Comparison of ENCODE assay signal across 14 cellular contexts in genomic region chr4:24768604-24769003, GRCh38. TPM values are rescaled to one million over a fixed set of nuclear protein-coding genes. Genes with fewer than 3 reads are reported as not detected.
A peak's percentile ranks its signal among the peaks of the same experiment; 100 is the strongest.
DNase-seq lines count a peak whose midpoint lies in the region; ATAC-seq, FAIRE-seq and TF ChIP-seq lines count a peak whose summit lies in the region.
"Had no signal": no experiment of that assay in that cellular context is flagged by ENCODE, and none has a peak within 500 bp of the region (broad histone marks: within the 10 kb centered on the region; RNA-seq: fewer than 3 reads in every experiment).

No MANE protein-coding gene starts in this region.

- TF ChIP-seq CTCF in foreskin keratinocyte (conservative IDR thresholded peaks at IDR 0.05): no peak

- H3K27me3 Mint-ChIP-seq in CD8-positive, alpha-beta memory T cell: peaks cover 0 to 3% of the 10 kb centered on the region in 2 donors

- H3K27ac Mint-ChIP-seq in CD8-positive, alpha-beta memory T cell: no peak overlapping the region
- H3K27ac Mint-ChIP-seq: naive B cell had no signal

- FAIRE-seq in GM12892 (lab: Jason Lieb, UNC): peak; percentile 77
- FAIRE-seq in RCC 7860 (lab: Jason Lieb, UNC): no peak

- CTCF ChIA-PET in CD8-positive, alpha-beta memory T cell (lab: Charles Lee): no interaction called here

- DNase-seq in GM12892 (ENCODE audit: insufficient read length) (peak; percentile 7), ureter (ENCODE audit: low spot score) (no peak), RCC 7860 (ENCODE audit: low spot score) (no peak), foreskin keratinocyte (no peak)
- no peak for DNase-seq in CD8-positive, alpha-beta memory T cell
- DNase-seq: activated CD4-positive, CD25-positive, alpha-beta regulatory T cell treated with anti-CD3 and anti-CD28 coated beads, Interleukin-2, amount 50 U/mL, for 72 hours; activated effector memory CD4-positive, alpha-beta T cell treated with anti-CD3 and anti-CD28 coated beads, Interleukin-2, amount 50 U/mL, for 16 hours; H7; naive B cell had no signal

- H3K4me3 Mint-ChIP-seq in CD8-positive, alpha-beta memory T cell: no peak overlapping the region
- H3K4me3 Mint-ChIP-seq: naive B cell had no signal

- no peaks in the 10 kb centered on the region for H3K4me1 Mint-ChIP-seq in CD8-positive, alpha-beta memory T cell
- H3K4me1 Mint-ChIP-seq: naive B cell had no signal

- peak; percentile 86 for ATAC-seq in GM19395 (IDR thresholded peaks at IDR 0.05; ENCODE audit: unreplicated experiment)
- peak; percentile 71 for ATAC-seq in HG02759 (IDR thresholded peaks at IDR 0.05; ENCODE audit: unreplicated experiment)
- peak; percentile 78 for ATAC-seq in HG03439 (IDR thresholded peaks at IDR 0.05; ENCODE audit: unreplicated experiment)
- no peak for ATAC-seq in foreskin keratinocyte

- no peak overlapping the region for H3K27ac ChIP-seq in CD8-positive, alpha-beta memory T cell (ENCODE audit: low read depth, low read length)
- H3K27ac ChIP-seq in foreskin keratinocyte: no peak overlapping the region
- H3K27ac ChIP-seq: skin epidermis had no signal

- no peaks in the 10 kb centered on the region for H3K36me3 Mint-ChIP-seq in CD8-positive, alpha-beta memory T cell

- peaks cover 0 to 3% (median 0%) of the 10 kb centered on the region in 5 donors for H3K9me3 Mint-ChIP-seq in CD8-positive, alpha-beta memory T cell

- no peaks in the 10 kb centered on the region for H3K4me1 ChIP-seq in CD8-positive, alpha-beta memory T cell (ENCODE audit: insufficient read depth, low read length)
- H3K4me1 ChIP-seq in foreskin keratinocyte: peaks cover 32% of the 10 kb centered on the region

- no peaks in the 10 kb centered on the region for H3K36me3 ChIP-seq in CD8-positive, alpha-beta memory T cell (ENCODE audit: insufficient read depth, low read length)

- H3K4me3 ChIP-seq in CD8-positive, alpha-beta memory T cell (ENCODE audit: low read length): no peak overlapping the region
- H3K4me3 ChIP-seq: skin epidermis had no signal

- POLR2A ChIA-PET in CD8-positive, alpha-beta memory T cell (lab: Charles Lee): no interaction called here

- no peaks in the 10 kb centered on the region for H3K27me3 ChIP-seq in CD8-positive, alpha-beta memory T cell (ENCODE audit: insufficient read depth, low read length, poor library complexity, severe bottlenecking)
- H3K27me3 ChIP-seq in foreskin keratinocyte: no peaks in the 10 kb centered on the region

- H3K9me3 ChIP-seq in CD8-positive, alpha-beta memory T cell (ENCODE audit: low read length): no peaks in the 10 kb centered on the region

- no peak for TF ChIP-seq POLR2A in GM12892 (IDR thresholded peaks at IDR 0.05; ENCODE audit: low read depth, low read length)

RNA-seq across cellular contexts. Expression of gene SOD3, which starts 26.8 kb away (rescaled TPM):
- polyA plus RNA-seq in GM12892 (2012; ENCODE audit: missing spikeins): not detected
- total RNA-seq in ureter: 46.0 TPM
- not detected for total RNA-seq in CD8-positive, alpha-beta memory T cell
- polyA plus RNA-seq in CD8-positive, alpha-beta memory T cell: not detected
- total RNA-seq in foreskin keratinocyte: not detected in 2 replicates
- polyA plus RNA-seq in foreskin keratinocyte: 0.04 TPM in 1 of 2 replicates, not detected in the other
- total RNA-seq: SK-MEL-5 had no signal

Comparison
In these comparisons a context has a peak if more than half of its experiments do, and no peak if none do; other contexts are left out.
1. RNA of gene SOD3, which starts 26.8 kb away (total RNA-seq): 46.0 TPM in ureter (single experiment); not detected in foreskin keratinocyte and not detected in CD8-positive, alpha-beta memory T cell; every median in the first group is over 10 times any median in the second.